In genomic region chr10:103884681-103885139, GRCh38 we compare ENCODE assay signal across 9 cellular contexts. TPM values are rescaled to one million over a fixed set of nuclear protein-coding genes. Genes with fewer than 3 reads are reported as not detected.
DNase-seq lines count a peak whose midpoint lies in the region; ATAC-seq and TF ChIP-seq lines count a peak whose summit lies in the region.
"Had no signal": no experiment of that assay in that cellular context is flagged by ENCODE, and none has a peak within 500 bp of the region (broad histone marks: within the 10 kb centered on the region; RNA-seq: fewer than 3 reads in every experiment).

No MANE protein-coding gene starts in this region.

- no peak overlapping the region for H2BK12ac ChIP-seq in neuronal stem cell (ENCODE audit: low read length)

- H4K20me1 ChIP-seq in BLaER1 = no peaks in the 10 kb centered on the region

- WGBS in neuronal stem cell (ENCODE audit: extremely low coverage in 2 of 2, insufficient read length in 2 of 2, insufficient replicate concordance in 1 of 2), 2 donors = no CpG with 5 or more reads among the region's 3 CpGs

- H4K91ac ChIP-seq in neuronal stem cell (ENCODE audit: low read depth, low read length, poor library complexity) = no peak overlapping the region

- H2AFZ ChIP-seq in neuronal stem cell (ENCODE audit: low read length) = no peak overlapping the region

- H3K23ac ChIP-seq in neuronal stem cell (ENCODE audit: low read depth, low read length, poor library complexity) = no peak overlapping the region

- no peak overlapping the region for H2BK15ac ChIP-seq in neuronal stem cell (ENCODE audit: low read length)

- no peak overlapping the region for H4K8ac ChIP-seq in neuronal stem cell (ENCODE audit: low read depth, low read length)

- H3K4me3 ChIP-seq in BLaER1 (no peak overlapping the region), fibroblast of pulmonary artery (replicated peaks; ENCODE audit: low read depth, low read length) (no peak overlapping the region), neuronal stem cell (ENCODE audit: low read length in 2 of 2) (no peak overlapping the region)

- H3K4me1 ChIP-seq in BLaER1 (peaks cover 9% of the 10 kb centered on the region), neuronal stem cell (ENCODE audit: control insufficient read depth in 2 of 2, insufficient read depth in 1 of 2, low read depth in 1 of 2, low read length in 2 of 2) (peaks cover 0 to 3% of the 10 kb centered on the region in 2 donors)

- H3K4ac ChIP-seq in neuronal stem cell (ENCODE audit: low read length) = no peak overlapping the region

- no peaks in the 10 kb centered on the region for H3K27me3 Mint-ChIP-seq in T-helper 17 cell
- H3K27me3 Mint-ChIP-seq: memory B cell had no signal

- H3K27ac ChIP-seq in BLaER1 (no peak overlapping the region), neuronal stem cell (replicated peaks; ENCODE audit: low read length) (no peak overlapping the region)

- H3K27ac Mint-ChIP-seq in T-helper 17 cell = peak overlapping the region; percentile 24
- H3K27ac Mint-ChIP-seq: memory B cell had no signal

- no peaks in the 10 kb centered on the region for H3K79me1 ChIP-seq in neuronal stem cell (ENCODE audit: low read depth, low read length)

- peak; percentile 83 for TF ChIP-seq CTCF in GM12873 (IDR thresholded peaks at IDR 0.05; ENCODE audit: insufficient read depth, low read depth, low read length, missing control alignments)
- peak; percentile 85 for TF ChIP-seq CTCF in fibroblast of pulmonary artery (IDR thresholded peaks at IDR 0.05; ENCODE audit: low read length, missing control alignments)

- peaks cover 14% of the 10 kb centered on the region for H3K4me1 Mint-ChIP-seq in T-helper 17 cell

- H3K36me3 Mint-ChIP-seq in T-helper 17 cell (ENCODE audit: low read depth) = peaks cover 7% of the 10 kb centered on the region

- no peak overlapping the region for H2AK5ac ChIP-seq in neuronal stem cell (ENCODE audit: low read depth, low read length)

- no peak overlapping the region for H2BK5ac ChIP-seq in neuronal stem cell (ENCODE audit: low read length)

- DNase-seq in NCI-H1417 treated with DMSO at 0.1 percent for 48 hours (lab: John Stamatoyannopoulos, UW) (peak; percentile 26), T-helper 17 cell (no peak), fibroblast of pulmonary artery (ENCODE audit: low read depth) (peak; percentile 72), neuronal stem cell (ENCODE audit: low spot score) (peak; percentile 46), mesenteric fat pad (ENCODE audit: low spot score) (no peak)

- H3K4me2 ChIP-seq in BLaER1 = peak overlapping the region; percentile 20
- no peak overlapping the region for H3K4me2 ChIP-seq in neuronal stem cell (ENCODE audit: insufficient read depth, low read length, poor library complexity, severe bottlenecking)

- no peak overlapping the region for H3K4me3 Mint-ChIP-seq in T-helper 17 cell
- H3K4me3 Mint-ChIP-seq: memory B cell had no signal

- no peaks in the 10 kb centered on the region for H3K9me3 ChIP-seq in BLaER1
- H3K9me3 ChIP-seq in T-helper 17 cell (ENCODE audit: control insufficient read depth, low read length, poor library complexity, severe bottlenecking) = no peaks in the 10 kb centered on the region
- no peaks in the 10 kb centered on the region for H3K9me3 ChIP-seq in neuronal stem cell (replicated peaks in 1 of 2; ENCODE audit: control insufficient read depth in 2 of 2, insufficient read depth in 1 of 2, low read depth in 1 of 2, low read length in 2 of 2)

- H3K27me3 ChIP-seq in BLaER1 = no peaks in the 10 kb centered on the region
- H3K27me3 ChIP-seq in neuronal stem cell (ENCODE audit: control insufficient read depth in 3 of 3, insufficient read depth in 3 of 3, low read depth in 1 of 3, low read length in 3 of 3) = no peaks in the 10 kb centered on the region

- H2BK120ac ChIP-seq in neuronal stem cell (ENCODE audit: low read depth, low read length) = no peak overlapping the region

- no peak overlapping the region for H3K14ac ChIP-seq in neuronal stem cell (ENCODE audit: low read length)

- no peak overlapping the region for H3K9ac ChIP-seq in BLaER1
- no peak overlapping the region for H3K9ac ChIP-seq in neuronal stem cell (ENCODE audit: low read depth, low read length, poor library complexity)

- H3K36me3 ChIP-seq in BLaER1 (peaks cover 46% of the 10 kb centered on the region), neuronal stem cell (replicated peaks in 1 of 2; ENCODE audit: control insufficient read depth in 2 of 2, insufficient read depth in 2 of 2, low read length in 2 of 2) (peaks cover 2 to 37% of the 10 kb centered on the region in 2 donors)

- peak; percentile 37 for ATAC-seq in T-helper 17 cell
- ATAC-seq in HG02973 (IDR thresholded peaks at IDR 0.05; ENCODE audit: unreplicated experiment) = no peak

- H3K18ac ChIP-seq in neuronal stem cell (ENCODE audit: low read length) = no peak overlapping the region

RNA-seq across cellular contexts. Expression of gene SH3PXD2A, which starts 29.3 kb away (rescaled TPM):
- total RNA-seq in T-helper 17 cell = 10 to 100 TPM in 1 of 2 donors, 1 to 10 TPM in 1; 7.2 to 10.9 TPM
- 9.8 TPM for polyA plus RNA-seq in neuronal stem cell (2013, experiment 1 of 2)
- polyA plus RNA-seq in neuronal stem cell (2013, experiment 2 of 2) = 9.8 TPM
- 51.3 TPM for total RNA-seq in mesenteric fat pad

RNA-seq across cellular contexts. Expression of gene STN1, which starts 33.3 kb away (rescaled TPM):
- 10 to 100 TPM; 47.0 to 53.7 TPM for total RNA-seq in T-helper 17 cell
- polyA plus RNA-seq in neuronal stem cell (2013, experiment 1 of 2) = 17.4 TPM
- polyA plus RNA-seq in neuronal stem cell (2013, experiment 2 of 2) = 16.7 TPM
- total RNA-seq in mesenteric fat pad = 18.9 TPM

Comparison
In these comparisons a context has a peak if more than half of its experiments do, and no peak if none do; other contexts are left out.
1. DNase-seq: peak in NCI-H1417 treated with DMSO at 0.1 percent for 48 hours (single experiment), fibroblast of pulmonary artery (single experiment) and neuronal stem cell (single experiment); none in T-helper 17 cell (0 of 3) and mesenteric fat pad (single experiment).